Comparison of ENCODE assay signal across 1 cellular context in the genomic region with DNA sequence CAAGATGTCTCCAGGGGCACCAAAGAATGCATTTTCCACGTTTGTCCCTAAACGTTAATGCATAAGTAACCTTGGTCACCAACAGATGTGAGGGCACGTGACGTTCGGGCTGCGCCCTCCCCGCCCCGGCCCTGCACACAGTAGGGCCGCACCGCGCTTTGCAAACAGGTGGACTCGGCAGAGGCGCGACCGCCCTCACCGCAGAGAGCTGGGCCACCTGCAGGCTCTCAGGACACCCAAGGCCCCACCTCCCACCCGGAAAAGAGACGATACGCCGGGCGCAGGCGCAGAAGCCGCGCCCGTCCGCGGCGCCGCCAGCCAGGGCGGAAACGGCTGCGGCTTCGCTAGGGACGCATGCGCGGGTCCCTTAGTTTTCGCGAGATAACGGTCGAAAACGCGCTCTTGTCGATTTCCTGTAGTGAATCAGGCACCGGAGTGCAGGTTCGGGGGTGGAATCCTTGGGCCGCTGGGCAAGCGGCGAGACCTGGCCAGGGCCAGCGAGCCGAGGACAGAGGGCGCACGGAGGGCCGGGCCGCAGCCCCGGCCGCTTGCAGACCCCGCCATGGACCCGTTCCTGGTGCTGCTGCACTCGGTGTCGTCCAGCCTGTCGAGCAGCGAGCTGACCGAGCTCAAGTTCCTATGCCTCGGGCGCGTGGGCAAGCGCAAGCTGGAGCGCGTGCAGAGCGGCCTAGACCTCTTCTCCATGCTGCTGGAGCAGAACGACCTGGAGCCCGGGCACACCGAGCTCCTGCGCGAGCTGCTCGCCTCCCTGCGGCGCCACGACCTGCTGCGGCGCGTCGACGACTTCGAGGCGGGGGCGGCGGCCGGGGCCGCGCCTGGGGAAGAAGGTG.
TF ChIP-seq lines count a peak whose summit lies in the region.

A gene with protein sequence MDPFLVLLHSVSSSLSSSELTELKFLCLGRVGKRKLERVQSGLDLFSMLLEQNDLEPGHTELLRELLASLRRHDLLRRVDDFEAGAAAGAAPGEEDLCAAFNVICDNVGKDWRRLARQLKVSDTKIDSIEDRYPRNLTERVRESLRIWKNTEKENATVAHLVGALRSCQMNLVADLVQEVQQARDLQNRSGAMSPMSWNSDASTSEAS (plus strand): TSS at position 399 of the 851 bp plus-strand sequence. CDS start 164 bp downstream, at position 563.

TF ChIP-seq in HEK293, 187 proteins besides CTCF, POLR2A, EP300 and RAD21 (continued from another document and continues in another):
- TF ChIP-seq, protein P1, sequence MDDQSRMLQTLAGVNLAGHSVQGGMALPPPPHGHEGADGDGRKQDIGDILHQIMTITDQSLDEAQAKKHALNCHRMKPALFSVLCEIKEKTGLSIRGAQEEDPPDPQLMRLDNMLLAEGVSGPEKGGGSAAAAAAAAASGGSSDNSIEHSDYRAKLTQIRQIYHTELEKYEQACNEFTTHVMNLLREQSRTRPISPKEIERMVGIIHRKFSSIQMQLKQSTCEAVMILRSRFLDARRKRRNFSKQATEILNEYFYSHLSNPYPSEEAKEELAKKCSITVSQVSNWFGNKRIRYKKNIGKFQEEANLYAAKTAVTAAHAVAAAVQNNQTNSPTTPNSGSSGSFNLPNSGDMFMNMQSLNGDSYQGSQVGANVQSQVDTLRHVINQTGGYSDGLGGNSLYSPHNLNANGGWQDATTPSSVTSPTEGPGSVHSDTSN (CRISPR knock-in tag; IDR thresholded peaks at IDR 0.05): peak; percentile 66; the same call in 1 of the 2 replicates
- TF ChIP-seq, protein P2, sequence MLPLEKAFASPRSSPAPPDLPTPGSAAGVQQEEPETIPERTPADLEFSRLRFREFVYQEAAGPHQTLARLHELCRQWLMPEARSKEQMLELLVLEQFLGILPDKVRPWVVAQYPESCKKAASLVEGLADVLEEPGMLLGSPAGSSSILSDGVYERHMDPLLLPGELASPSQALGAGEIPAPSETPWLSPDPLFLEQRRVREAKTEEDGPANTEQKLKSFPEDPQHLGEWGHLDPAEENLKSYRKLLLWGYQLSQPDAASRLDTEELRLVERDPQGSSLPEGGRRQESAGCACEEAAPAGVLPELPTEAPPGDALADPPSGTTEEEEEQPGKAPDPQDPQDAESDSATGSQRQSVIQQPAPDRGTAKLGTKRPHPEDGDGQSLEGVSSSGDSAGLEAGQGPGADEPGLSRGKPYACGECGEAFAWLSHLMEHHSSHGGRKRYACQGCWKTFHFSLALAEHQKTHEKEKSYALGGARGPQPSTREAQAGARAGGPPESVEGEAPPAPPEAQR (tag by site-specific recombination; IDR thresholded peaks at IDR 0.05): no peak
- no peak for TF ChIP-seq ZNF544 (tag by site-specific recombination; IDR thresholded peaks at IDR 0.05)
- no peak for TF ChIP-seq ZNF510 (tag by site-specific recombination; IDR thresholded peaks at IDR 0.05; ENCODE audit: insufficient replicate concordance)
- TF ChIP-seq, protein P3, sequence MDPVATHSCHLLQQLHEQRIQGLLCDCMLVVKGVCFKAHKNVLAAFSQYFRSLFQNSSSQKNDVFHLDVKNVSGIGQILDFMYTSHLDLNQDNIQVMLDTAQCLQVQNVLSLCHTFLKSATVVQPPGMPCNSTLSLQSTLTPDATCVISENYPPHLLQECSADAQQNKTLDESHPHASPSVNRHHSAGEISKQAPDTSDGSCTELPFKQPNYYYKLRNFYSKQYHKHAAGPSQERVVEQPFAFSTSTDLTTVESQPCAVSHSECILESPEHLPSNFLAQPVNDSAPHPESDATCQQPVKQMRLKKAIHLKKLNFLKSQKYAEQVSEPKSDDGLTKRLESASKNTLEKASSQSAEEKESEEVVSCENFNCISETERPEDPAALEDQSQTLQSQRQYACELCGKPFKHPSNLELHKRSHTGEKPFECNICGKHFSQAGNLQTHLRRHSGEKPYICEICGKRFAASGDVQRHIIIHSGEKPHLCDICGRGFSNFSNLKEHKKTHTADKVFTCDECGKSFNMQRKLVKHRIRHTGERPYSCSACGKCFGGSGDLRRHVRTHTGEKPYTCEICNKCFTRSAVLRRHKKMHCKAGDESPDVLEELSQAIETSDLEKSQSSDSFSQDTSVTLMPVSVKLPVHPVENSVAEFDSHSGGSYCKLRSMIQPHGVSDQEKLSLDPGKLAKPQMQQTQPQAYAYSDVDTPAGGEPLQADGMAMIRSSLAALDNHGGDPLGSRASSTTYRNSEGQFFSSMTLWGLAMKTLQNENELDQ (tag by site-specific recombination; IDR thresholded peaks at IDR 0.05; ENCODE audit: low read depth): no peak
- TF ChIP-seq ZNF792 (tag by site-specific recombination; IDR thresholded peaks at IDR 0.05): 0 out of 2 replicates have a peak, but pooled peaks have one; percentile 82
- TF ChIP-seq KLF8 (tag by site-specific recombination; IDR thresholded peaks at IDR 0.05): no peak
- TF ChIP-seq, protein P4, sequence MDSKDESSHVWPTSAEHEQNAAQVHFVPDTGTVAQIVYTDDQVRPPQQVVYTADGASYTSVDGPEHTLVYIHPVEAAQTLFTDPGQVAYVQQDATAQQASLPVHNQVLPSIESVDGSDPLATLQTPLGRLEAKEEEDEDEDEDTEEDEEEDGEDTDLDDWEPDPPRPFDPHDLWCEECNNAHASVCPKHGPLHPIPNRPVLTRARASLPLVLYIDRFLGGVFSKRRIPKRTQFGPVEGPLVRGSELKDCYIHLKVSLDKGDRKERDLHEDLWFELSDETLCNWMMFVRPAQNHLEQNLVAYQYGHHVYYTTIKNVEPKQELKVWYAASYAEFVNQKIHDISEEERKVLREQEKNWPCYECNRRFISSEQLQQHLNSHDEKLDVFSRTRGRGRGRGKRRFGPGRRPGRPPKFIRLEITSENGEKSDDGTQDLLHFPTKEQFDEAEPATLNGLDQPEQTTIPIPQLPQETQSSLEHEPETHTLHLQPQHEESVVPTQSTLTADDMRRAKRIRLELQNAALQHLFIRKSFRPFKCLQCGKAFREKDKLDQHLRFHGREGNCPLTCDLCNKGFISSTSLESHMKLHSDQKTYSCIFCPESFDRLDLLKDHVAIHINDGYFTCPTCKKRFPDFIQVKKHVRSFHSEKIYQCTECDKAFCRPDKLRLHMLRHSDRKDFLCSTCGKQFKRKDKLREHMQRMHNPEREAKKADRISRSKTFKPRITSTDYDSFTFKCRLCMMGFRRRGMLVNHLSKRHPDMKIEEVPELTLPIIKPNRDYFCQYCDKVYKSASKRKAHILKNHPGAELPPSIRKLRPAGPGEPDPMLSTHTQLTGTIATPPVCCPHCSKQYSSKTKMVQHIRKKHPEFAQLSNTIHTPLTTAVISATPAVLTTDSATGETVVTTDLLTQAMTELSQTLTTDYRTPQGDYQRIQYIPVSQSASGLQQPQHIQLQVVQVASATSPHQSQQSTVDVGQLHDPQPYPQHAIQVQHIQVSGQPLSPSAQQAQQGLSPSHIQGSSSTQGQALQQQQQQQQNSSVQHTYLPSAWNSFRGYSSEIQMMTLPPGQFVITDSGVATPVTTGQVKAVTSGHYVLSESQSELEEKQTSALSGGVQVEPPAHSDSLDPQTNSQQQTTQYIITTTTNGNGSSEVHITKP (tag by site-specific recombination; IDR thresholded peaks at IDR 0.05): no peak
- no peak for TF ChIP-seq ZNF391 (tag by site-specific recombination; IDR thresholded peaks at IDR 0.05; ENCODE audit: borderline replicate concordance, low read depth)
- TF ChIP-seq, protein P5, sequence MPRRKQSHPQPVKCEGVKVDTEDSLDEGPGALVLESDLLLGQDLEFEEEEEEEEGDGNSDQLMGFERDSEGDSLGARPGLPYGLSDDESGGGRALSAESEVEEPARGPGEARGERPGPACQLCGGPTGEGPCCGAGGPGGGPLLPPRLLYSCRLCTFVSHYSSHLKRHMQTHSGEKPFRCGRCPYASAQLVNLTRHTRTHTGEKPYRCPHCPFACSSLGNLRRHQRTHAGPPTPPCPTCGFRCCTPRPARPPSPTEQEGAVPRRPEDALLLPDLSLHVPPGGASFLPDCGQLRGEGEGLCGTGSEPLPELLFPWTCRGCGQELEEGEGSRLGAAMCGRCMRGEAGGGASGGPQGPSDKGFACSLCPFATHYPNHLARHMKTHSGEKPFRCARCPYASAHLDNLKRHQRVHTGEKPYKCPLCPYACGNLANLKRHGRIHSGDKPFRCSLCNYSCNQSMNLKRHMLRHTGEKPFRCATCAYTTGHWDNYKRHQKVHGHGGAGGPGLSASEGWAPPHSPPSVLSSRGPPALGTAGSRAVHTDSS (tag by site-specific recombination; IDR thresholded peaks at IDR 0.05): no peak
- TF ChIP-seq ZNF23 (tag by site-specific recombination; IDR thresholded peaks at IDR 0.05; ENCODE audit: borderline replicate concordance): no peak
- TF ChIP-seq, protein P6, sequence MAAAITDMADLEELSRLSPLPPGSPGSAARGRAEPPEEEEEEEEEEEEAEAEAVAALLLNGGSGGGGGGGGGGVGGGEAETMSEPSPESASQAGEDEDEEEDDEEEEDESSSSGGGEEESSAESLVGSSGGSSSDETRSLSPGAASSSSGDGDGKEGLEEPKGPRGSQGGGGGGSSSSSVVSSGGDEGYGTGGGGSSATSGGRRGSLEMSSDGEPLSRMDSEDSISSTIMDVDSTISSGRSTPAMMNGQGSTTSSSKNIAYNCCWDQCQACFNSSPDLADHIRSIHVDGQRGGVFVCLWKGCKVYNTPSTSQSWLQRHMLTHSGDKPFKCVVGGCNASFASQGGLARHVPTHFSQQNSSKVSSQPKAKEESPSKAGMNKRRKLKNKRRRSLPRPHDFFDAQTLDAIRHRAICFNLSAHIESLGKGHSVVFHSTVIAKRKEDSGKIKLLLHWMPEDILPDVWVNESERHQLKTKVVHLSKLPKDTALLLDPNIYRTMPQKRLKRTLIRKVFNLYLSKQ (tag by site-specific recombination; IDR thresholded peaks at IDR 0.05; ENCODE audit: borderline replicate concordance): no peak
- TF ChIP-seq MEIS1 (CRISPR knock-in tag; IDR thresholded peaks at IDR 0.05; ENCODE audit: borderline replicate concordance): no peak
- TF ChIP-seq ZSCAN23 (tag by site-specific recombination; IDR thresholded peaks at IDR 0.05): no peak
- peak; percentile 29; the same call in 1 of the 2 replicates for TF ChIP-seq SP3 (tag by site-specific recombination; IDR thresholded peaks at IDR 0.05)
- no peak for TF ChIP-seq HOXD13 (CRISPR knock-in tag; IDR thresholded peaks at IDR 0.05; ENCODE audit: borderline replicate concordance)
- TF ChIP-seq, protein P7, sequence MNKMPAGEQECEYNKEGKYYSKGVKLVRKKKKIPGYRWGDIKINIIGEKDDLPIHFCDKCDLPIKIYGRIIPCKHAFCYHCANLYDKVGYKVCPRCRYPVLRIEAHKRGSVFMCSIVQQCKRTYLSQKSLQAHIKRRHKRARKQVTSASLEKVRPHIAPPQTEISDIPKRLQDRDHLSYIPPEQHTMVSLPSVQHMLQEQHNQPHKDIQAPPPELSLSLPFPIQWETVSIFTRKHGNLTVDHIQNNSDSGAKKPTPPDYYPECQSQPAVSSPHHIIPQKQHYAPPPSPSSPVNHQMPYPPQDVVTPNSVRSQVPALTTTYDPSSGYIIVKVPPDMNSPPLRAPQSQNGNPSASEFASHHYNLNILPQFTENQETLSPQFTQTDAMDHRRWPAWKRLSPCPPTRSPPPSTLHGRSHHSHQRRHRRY (tag by site-specific recombination; IDR thresholded peaks at IDR 0.05): no peak
- no peak for TF ChIP-seq ZNF184 (tag by site-specific recombination; IDR thresholded peaks at IDR 0.05)
- no peak for TF ChIP-seq ZNF664 (tag by site-specific recombination; IDR thresholded peaks at IDR 0.05)
- TF ChIP-seq GLIS1 (tag by site-specific recombination; IDR thresholded peaks at IDR 0.05): peak; percentile 65; the same call in 1 of the 2 replicates
- no peak for TF ChIP-seq ZNF785 (tag by site-specific recombination; IDR thresholded peaks at IDR 0.05)
- TF ChIP-seq ZNF2 (tag by site-specific recombination; IDR thresholded peaks at IDR 0.05): no peak
- no peak for TF ChIP-seq ZFP37 (tag by site-specific recombination; IDR thresholded peaks at IDR 0.05)
- TF ChIP-seq ZNF10 (tag by site-specific recombination; IDR thresholded peaks at IDR 0.05): no peak
- no peak for TF ChIP-seq ZNF138 (tag by site-specific recombination; IDR thresholded peaks at IDR 0.05; ENCODE audit: borderline replicate concordance)
- TF ChIP-seq, protein P8, sequence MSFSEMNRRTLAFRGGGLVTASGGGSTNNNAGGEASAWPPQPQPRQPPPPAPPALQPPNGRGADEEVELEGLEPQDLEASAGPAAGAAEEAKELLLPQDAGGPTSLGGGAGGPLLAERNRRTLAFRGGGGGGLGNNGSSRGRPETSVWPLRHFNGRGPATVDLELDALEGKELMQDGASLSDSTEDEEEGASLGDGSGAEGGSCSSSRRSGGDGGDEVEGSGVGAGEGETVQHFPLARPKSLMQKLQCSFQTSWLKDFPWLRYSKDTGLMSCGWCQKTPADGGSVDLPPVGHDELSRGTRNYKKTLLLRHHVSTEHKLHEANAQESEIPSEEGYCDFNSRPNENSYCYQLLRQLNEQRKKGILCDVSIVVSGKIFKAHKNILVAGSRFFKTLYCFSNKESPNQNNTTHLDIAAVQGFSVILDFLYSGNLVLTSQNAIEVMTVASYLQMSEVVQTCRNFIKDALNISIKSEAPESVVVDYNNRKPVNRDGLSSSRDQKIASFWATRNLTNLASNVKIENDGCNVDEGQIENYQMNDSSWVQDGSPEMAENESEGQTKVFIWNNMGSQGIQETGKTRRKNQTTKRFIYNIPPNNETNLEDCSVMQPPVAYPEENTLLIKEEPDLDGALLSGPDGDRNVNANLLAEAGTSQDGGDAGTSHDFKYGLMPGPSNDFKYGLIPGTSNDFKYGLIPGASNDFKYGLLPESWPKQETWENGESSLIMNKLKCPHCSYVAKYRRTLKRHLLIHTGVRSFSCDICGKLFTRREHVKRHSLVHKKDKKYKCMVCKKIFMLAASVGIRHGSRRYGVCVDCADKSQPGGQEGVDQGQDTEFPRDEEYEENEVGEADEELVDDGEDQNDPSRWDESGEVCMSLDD (tag by site-specific recombination; IDR thresholded peaks at IDR 0.05): no peak
- TF ChIP-seq ZNF248 (tag by site-specific recombination; IDR thresholded peaks at IDR 0.05): no peak
- no peak for TF ChIP-seq ZNF112 (tag by site-specific recombination; IDR thresholded peaks at IDR 0.05)
- peak; percentile 32; the same call in 1 of the 2 replicates for TF ChIP-seq ZXDB (tag by site-specific recombination; IDR thresholded peaks at IDR 0.05)
- 0 out of 2 replicates have a peak, but pooled peaks have one; percentile 30 for TF ChIP-seq ZBTB20 (tag by site-specific recombination; IDR thresholded peaks at IDR 0.05)
- TF ChIP-seq ZNF843 (tag by site-specific recombination; IDR thresholded peaks at IDR 0.05): 0 out of 2 replicates have a peak, but pooled peaks have one; percentile 14
- TF ChIP-seq, protein P9, sequence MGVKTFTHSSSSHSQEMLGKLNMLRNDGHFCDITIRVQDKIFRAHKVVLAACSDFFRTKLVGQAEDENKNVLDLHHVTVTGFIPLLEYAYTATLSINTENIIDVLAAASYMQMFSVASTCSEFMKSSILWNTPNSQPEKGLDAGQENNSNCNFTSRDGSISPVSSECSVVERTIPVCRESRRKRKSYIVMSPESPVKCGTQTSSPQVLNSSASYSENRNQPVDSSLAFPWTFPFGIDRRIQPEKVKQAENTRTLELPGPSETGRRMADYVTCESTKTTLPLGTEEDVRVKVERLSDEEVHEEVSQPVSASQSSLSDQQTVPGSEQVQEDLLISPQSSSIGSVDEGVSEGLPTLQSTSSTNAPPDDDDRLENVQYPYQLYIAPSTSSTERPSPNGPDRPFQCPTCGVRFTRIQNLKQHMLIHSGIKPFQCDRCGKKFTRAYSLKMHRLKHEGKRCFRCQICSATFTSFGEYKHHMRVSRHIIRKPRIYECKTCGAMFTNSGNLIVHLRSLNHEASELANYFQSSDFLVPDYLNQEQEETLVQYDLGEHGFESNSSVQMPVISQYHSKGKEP (tag by site-specific recombination; IDR thresholded peaks at IDR 0.05): no peak
